In the genomic region with DNA sequence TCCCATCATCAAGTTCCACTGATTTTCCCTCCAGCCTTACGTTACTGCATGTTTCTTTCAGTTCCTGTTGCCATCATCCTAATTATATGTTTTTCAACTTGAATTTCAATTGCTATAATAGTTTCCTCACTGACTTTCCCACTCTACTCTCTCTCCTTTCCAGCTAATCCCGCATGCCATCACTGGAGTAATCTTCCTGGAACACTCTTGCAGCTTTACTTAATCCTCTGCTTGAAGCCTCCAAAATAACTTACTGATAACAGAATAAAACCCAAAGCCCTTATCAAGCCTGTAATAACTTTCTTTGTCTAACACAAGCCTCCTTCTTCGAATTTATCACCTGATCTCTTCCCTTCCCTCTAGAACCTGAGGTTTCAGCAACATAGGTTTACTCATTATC, we compare ENCODE assay signal across 28 cellular contexts.
"Had no signal": no experiment of that assay in that cellular context is flagged by ENCODE, and none has a peak within 500 bp of the region (broad histone marks: within the 10 kb centered on the region; RNA-seq: fewer than 3 reads in every experiment).

No MANE protein-coding gene starts in this region.

- H3K27ac ChIP-seq: esophagus squamous epithelium, gastrocnemius medialis, neutrophil, pancreas, right lobe of liver, stomach, testis, tibial nerve, upper lobe of left lung had no signal

- DNase-seq: cortex of kidney; effector memory CD8-positive, alpha-beta T cell; erythroblast; esophagus squamous epithelium; foreskin fibroblast; gastrocnemius medialis; head of caudate nucleus; kidney; mucosa of descending colon; naive B cell; pancreas; retina; right lobe of liver; stimulated activated CD4-positive, alpha-beta T cell treated with anti-CD3 and anti-CD28 coated beads, Interleukin-12 subunit alpha, Interleukin-12 subunit beta, amount 100 ng/mL, for 4 hours; stimulated activated CD4-positive, alpha-beta T cell treated with anti-CD3 and anti-CD28 coated beads, Interleukin-1b, Interleukin-23, amount 100 ng/mL, for 48 hours; stimulated activated CD4-positive, alpha-beta T cell treated with anti-CD3 and anti-CD28 coated beads, Interleukin-4, amount 100 ng/mL, for 24 hours; stimulated activated naive CD4-positive, alpha-beta T cell treated with Interleukin-2 at 50 U/mL for 16 hours; stomach; testis; upper lobe of left lung had no signal

- H3K9me3 ChIP-seq: esophagus squamous epithelium, gastrocnemius medialis, mucosa of descending colon, neutrophil, pancreas, right lobe of liver, stomach, testis, tibial nerve, upper lobe of left lung had no signal

- H3K4me2 ChIP-seq: smooth muscle cell had no signal

- H3K27me3 ChIP-seq: esophagus squamous epithelium, gastrocnemius medialis, neutrophil, pancreas, right lobe of liver, stomach, testis, tibial nerve, upper lobe of left lung had no signal

- H3K4me3 ChIP-seq: esophagus squamous epithelium, gastrocnemius medialis, lung, mucosa of descending colon, pancreas, right lobe of liver, smooth muscle cell, stomach, testis, tibial nerve, upper lobe of left lung had no signal

- H3K36me3 ChIP-seq: pancreas, right lobe of liver had no signal

- H3K4me1 ChIP-seq: esophagus squamous epithelium, gastrocnemius medialis, pancreas, right lobe of liver, testis, tibial nerve, upper lobe of left lung had no signal

- FAIRE-seq: endometrium, kidney, pancreas had no signal

- ATAC-seq: effector memory CD8-positive, alpha-beta T cell; gastrocnemius medialis; left lobe of liver; mucosa of descending colon; natural killer cell treated with Interleukin-12 subunit alpha and Interleukin-12 subunit beta and Interleukin-15 and Interleukin-18, amount 100 ng/mL, for 72 hours; pancreas; right lobe of liver; stimulated activated effector memory CD8-positive, alpha-beta T cell treated with anti-CD3 and anti-CD28 coated beads, Interleukin-12 subunit alpha, Interleukin-12 subunit beta, amount 100 ng/mL, for 72 hours had no signal
